8 cellular contexts compared by ENCODE assay signal in genomic region chr5:38845555-38846378, GRCh38. TPM values are rescaled to one million over a fixed set of nuclear protein-coding genes. Genes with fewer than 3 reads are reported as not detected.
A peak's percentile ranks its signal among the peaks of the same experiment; 100 is the strongest.
DNase-seq lines count a peak whose midpoint lies in the region; ATAC-seq and TF ChIP-seq lines count a peak whose summit lies in the region.

Gene OSMR (plus strand): TSS chr5:38846012. CDS start chr5:38869045, 23,033 bp downstream.

- H3K4me3 Mint-ChIP-seq in activated B cell treated with CpG ODN at 0.5 μM for 24 hours = peak within 1 kb of the TSS; percentile 24

- ATAC-seq in activated B cell treated with CpG ODN at 0.5 μM for 24 hours (ENCODE audit: low read depth) = no peak
- peak; percentile 95 for ATAC-seq in thoracic aorta (ENCODE audit: insufficient number of reproducible peaks, low FRiP score, low read depth)
- ATAC-seq in GM19467 (IDR thresholded peaks at IDR 0.05; ENCODE audit: unreplicated experiment) = no peak
- no peak for ATAC-seq in HG02852 (IDR thresholded peaks at IDR 0.05; ENCODE audit: unreplicated experiment)

- TF ChIP-seq CTCF in activated B cell treated with CpG ODN at 0.5 μM for 24 hours (IDR thresholded peaks at IDR 0.05) (no peak), fibroblast of mammary gland (conservative IDR thresholded peaks at IDR 0.05; ENCODE audit: control insufficient read depth, insufficient read depth, low read depth, low read length) (no peak), thoracic aorta (IDR thresholded peaks at IDR 0.05) (peak; percentile 20)

- H3K27ac Mint-ChIP-seq in activated B cell treated with CpG ODN at 0.5 μM for 24 hours = no peak within 1 kb of the TSS

- H3K9me3 Mint-ChIP-seq in activated B cell treated with CpG ODN at 0.5 μM for 24 hours = no peaks in the 10 kb centered on the region

- peak within 1 kb of the TSS; percentile 67 for H3K9ac ChIP-seq in muscle layer of colon (ENCODE audit: low read length)

- H3K36me3 ChIP-seq in muscle layer of colon (ENCODE audit: insufficient read depth, low read length) (no peaks in the 10 kb centered on the region), thoracic aorta (no peaks in the 10 kb centered on the region)

- H3K27me3 Mint-ChIP-seq in activated B cell treated with CpG ODN at 0.5 μM for 24 hours = peaks cover 41% of the 10 kb centered on the region

- H3K4me3 ChIP-seq in fibroblast of mammary gland (ENCODE audit: control insufficient read depth, low read depth, low read length) (peak within 1 kb of the TSS; percentile 94), muscle layer of colon (ENCODE audit: low read depth in 1 of 2, low read length in 2 of 2) (peak within 1 kb of the TSS; percentile 63 to 69), thoracic aorta (peak within 1 kb of the TSS; percentile 81)

- peak; percentile 91 for DNase-seq in 8988T
- peak; percentile 98 for DNase-seq in H4 (ENCODE audit: low spot score)
- no peak for DNase-seq in activated B cell treated with CpG ODN at 0.5 μM for 24 hours
- peak; percentile 98 for DNase-seq in fibroblast of mammary gland (ENCODE audit: low read depth)
- peak; percentile 91 for DNase-seq in thoracic aorta (ENCODE audit: low spot score)

- H3K27me3 ChIP-seq in muscle layer of colon (ENCODE audit: control insufficient read depth in 1 of 2, insufficient read depth in 2 of 2, low read length in 2 of 2) (no peaks in the 10 kb centered on the region), thoracic aorta (replicated peaks; ENCODE audit: insufficient read depth) (no peaks in the 10 kb centered on the region)

- H3K4me1 Mint-ChIP-seq in activated B cell treated with CpG ODN at 0.5 μM for 24 hours = peaks cover 7% of the 10 kb centered on the region

- no peaks in the 10 kb centered on the region for H3K36me3 Mint-ChIP-seq in activated B cell treated with CpG ODN at 0.5 μM for 24 hours (ENCODE audit: low read depth)

- intact Hi-C loops in activated B cell treated with CpG ODN at 0.5 μM for 24 hours (cut with micrococcal nuclease) = no loop called here

- CTCF ChIA-PET in activated B cell treated with CpG ODN at 0.5 μM for 24 hours (lab: Charles Lee) = no interaction called here

- peak within 1 kb of the TSS; percentile 97 for H3K27ac ChIP-seq in muscle layer of colon (ENCODE audit: low read depth, low read length)
- peak within 1 kb of the TSS; percentile 96 for H3K27ac ChIP-seq in thoracic aorta

- H3K9me3 ChIP-seq in muscle layer of colon (ENCODE audit: low read length) (no peaks in the 10 kb centered on the region), thoracic aorta (no peaks in the 10 kb centered on the region)

- POLR2A ChIA-PET in activated B cell treated with CpG ODN at 0.5 μM for 24 hours (lab: Charles Lee) = no interaction called here

- H3K4me1 ChIP-seq in muscle layer of colon (ENCODE audit: insufficient read depth, low read length) (peaks cover 13% of the 10 kb centered on the region), thoracic aorta (ENCODE audit: control insufficient read depth in 1 of 2, low read depth in 2 of 2) (peaks cover 8 to 14% of the 10 kb centered on the region in 2 donors)

RNA-seq across cellular contexts. Expression of gene OSMR, which starts in this region (rescaled TPM):
- total RNA-seq in H4 (2014; rRNA removed; shearing (Covaris generic)) = 61.1 and 92.0 TPM in 2 replicates
- 0.04 TPM in 1 of 2 replicates, not detected in the other for total RNA-seq in activated B cell treated with CpG ODN at 0.5 μM for 24 hours
- 100 to 1,000 TPM in 1 of 2 donors, 10 to 100 TPM in 1; 79.2 to 190 TPM for total RNA-seq in thoracic aorta

Comparison
In these comparisons a context has a peak if more than half of its experiments do, and no peak if none do; other contexts are left out.
1. RNA of gene OSMR (total RNA-seq): 79.2 to 190 TPM in thoracic aorta and 61.1 to 92.0 TPM in H4; 0.04 TPM in activated B cell treated with CpG ODN at 0.5 μM for 24 hours; every median in the first group is over 10 times any median in the second.
2. Peak in every context shown above with its lines, with median percentiles within 50 percentile points of each other: H3K4me3 ChIP-seq.